In genomic region chr9:136407911-136408310, GRCh38 we compare ENCODE assay signal across 1 cellular context.
TF ChIP-seq lines count a peak whose summit lies in the region.

No MANE protein-coding gene starts in this region.

TF ChIP-seq in WTC11, 78 proteins besides CTCF, POLR2A, EP300 and RAD21 (continued from another document):
- no peak for TF ChIP-seq ARID4B (CRISPR knock-in tag; IDR thresholded peaks at IDR 0.05; ENCODE audit: borderline replicate concordance)
- TF ChIP-seq ZNF317 (CRISPR knock-in tag; IDR thresholded peaks at IDR 0.05; ENCODE audit: borderline replicate concordance, low read depth), result no peak
- no peak for TF ChIP-seq CREM (CRISPR knock-in tag; IDR thresholded peaks at IDR 0.05)
- no peak for TF ChIP-seq ZNF219 (CRISPR knock-in tag; IDR thresholded peaks at IDR 0.05; ENCODE audit: borderline replicate concordance)
